ENCODE assay signal across 20 cellular contexts in the genomic region with DNA sequence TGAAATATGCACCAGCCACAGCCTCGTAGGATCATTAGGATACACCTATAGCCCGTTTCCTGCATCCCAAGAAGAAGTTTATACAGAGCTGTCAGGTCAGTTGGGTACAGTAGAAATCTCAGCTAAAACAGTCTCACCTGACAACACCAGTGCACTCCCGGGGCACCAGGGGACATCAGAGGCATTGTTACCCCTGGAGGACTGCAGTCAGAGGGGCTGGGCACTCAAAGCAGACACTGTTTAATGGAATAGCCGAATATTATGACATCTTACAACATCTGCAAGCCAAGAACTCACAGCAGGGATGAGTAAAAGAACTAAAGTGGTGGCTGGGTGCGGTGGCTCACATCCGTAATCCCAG.
"Had no signal": no experiment of that assay in that cellular context is flagged by ENCODE, and none has a peak within 500 bp of the region (broad histone marks: within the 10 kb centered on the region; RNA-seq: fewer than 3 reads in every experiment).

No MANE protein-coding gene starts in this region.

- H3K9me3 ChIP-seq: esophagus muscularis mucosa, left lung, thyroid gland, uterus had no signal

- H3K36me3 Mint-ChIP-seq: naive thymus-derived CD8-positive, alpha-beta T cell; T-cell; WTC11 had no signal

- H3K27me3 ChIP-seq: cardiac muscle cell, esophagus muscularis mucosa, left lung, thyroid gland, uterus had no signal

- H3K9me3 Mint-ChIP-seq: naive thymus-derived CD8-positive, alpha-beta T cell; stimulated activated naive B cell treated with anti-CD40 and anti-IgM and Interleukin-4, amounts not matched to agents 10 μg/mL and 1 μg/mL and 100 μg/mL, for 72 hours; T-cell; WTC11 had no signal

- DNase-seq: activated CD4-positive, alpha-beta T cell treated with anti-CD3 and anti-CD28 coated beads for 4 hours; activated CD8-positive, alpha-beta memory T cell treated with anti-CD3 and anti-CD28 coated beads for 24 hours; activated naive CD4-positive, alpha-beta T cell treated with anti-CD3 and anti-CD28 coated beads, Interleukin-2, amount 50 U/mL, for 16 hours; activated T-cell treated with anti-CD3 and anti-CD28 coated beads for 4 hours; kidney; left lung; mammary epithelial cell; naive thymus-derived CD8-positive, alpha-beta T cell; stimulated activated CD4-positive, alpha-beta T cell treated with anti-CD3 and anti-CD28 coated beads, Interleukin-12 subunit alpha, Interleukin-12 subunit beta, amount 100 ng/mL, for 4 hours; stimulated activated CD4-positive, alpha-beta T cell treated with anti-CD3 and anti-CD28 coated beads, Interleukin-2, amount 100 ng/mL, for 24 hours; stimulated activated naive B cell treated with anti-CD40 and anti-IgM and Interleukin-4, amounts not matched to agents 10 μg/mL and 1 μg/mL and 100 μg/mL, for 72 hours; thyroid gland; uterus had no signal

- H3K36me3 ChIP-seq: cardiac muscle cell, esophagus muscularis mucosa, left lung, thyroid gland, uterus had no signal

- H3K4me1 ChIP-seq: uterus had no signal

- H3K4me3 Mint-ChIP-seq: stimulated activated naive B cell treated with anti-CD40 and anti-IgM and Interleukin-4, amounts not matched to agents 10 μg/mL and 1 μg/mL and 100 μg/mL, for 72 hours; WTC11 had no signal

- H3K27ac ChIP-seq: cardiac muscle cell, coronary artery, esophagus muscularis mucosa, left lung, SK-N-MC, thyroid gland, uterus had no signal

- H3K4me3 ChIP-seq: cardiac muscle cell, coronary artery, esophagus muscularis mucosa, left lung, SK-N-MC, thyroid gland, uterus had no signal

- ATAC-seq: left lung; naive thymus-derived CD8-positive, alpha-beta T cell; sciatic nerve; stimulated activated naive B cell treated with anti-CD40 and anti-IgM and Interleukin-4, amounts not matched to agents 10 μg/mL and 1 μg/mL and 100 μg/mL, for 72 hours; WTC11 had no signal

- H3K27ac Mint-ChIP-seq: WTC11 had no signal
